17 cellular contexts compared by ENCODE assay signal in genomic region chr7:142689439-142690168, GRCh38. TPM values are rescaled to one million over a fixed set of nuclear protein-coding genes. Genes with fewer than 3 reads are reported as not detected.
DNase-seq lines count a peak whose midpoint lies in the region; ATAC-seq and TF ChIP-seq lines count a peak whose summit lies in the region.
"Had no signal": no experiment of that assay in that cellular context is flagged by ENCODE, and none has a peak within 500 bp of the region (broad histone marks: within the 10 kb centered on the region; RNA-seq: fewer than 3 reads in every experiment).

No MANE protein-coding gene starts in this region.

- intact Hi-C loops in aorta (cut with DNase I): no loop called here

- DNase-seq in activated CD4-positive, alpha-beta T cell treated with anti-CD3 and anti-CD28 coated beads, Interleukin-2, amount 10 ng/mL, durations not matched to agents 7 days and 5 days: no peak
- no peak for DNase-seq in activated CD4-positive, alpha-beta T cell treated with anti-CD3 and anti-CD28 coated beads for 48 hours
- peak; percentile 40 for DNase-seq in SW480 (ENCODE audit: low spot score)
- peak in 1 of 3 donors; percentile 11 for DNase-seq in immature natural killer cell
- DNase-seq in activated gamma-delta T cell treated with Interleukin-2 at 50 U/mL for 16 hours: no peak
- no peak for DNase-seq in aorta
- DNase-seq in globus pallidus (ENCODE audit: low spot score): no peak
- DNase-seq: activated B cell treated with CpG ODN at 0.5 μM for 24 hours; cortex of kidney; DND-41; left lung; NCI-H1092 treated with DMSO at 0.1 percent for 48 hours; stimulated activated CD4-positive, alpha-beta T cell treated with anti-CD3 and anti-CD28 coated beads, Interleukin-12 subunit alpha, Interleukin-12 subunit beta, amount 100 ng/mL, for 4 hours had no signal

- H3K36me3 ChIP-seq in aorta (ENCODE audit: control insufficient read depth in 1 of 2, insufficient read depth in 2 of 2, low read length in 1 of 2): no peaks in the 10 kb centered on the region
- H3K36me3 ChIP-seq: left lung had no signal

- H3K4me3 ChIP-seq in aorta (ENCODE audit: low read length in 2 of 2): no peak overlapping the region
- H3K4me3 ChIP-seq: left lung had no signal

- no peak for ATAC-seq in aorta (ENCODE audit: low FRiP score)
- ATAC-seq: left lung had no signal

- no peaks in the 10 kb centered on the region for H3K9me3 Mint-ChIP-seq in activated CD4-positive, alpha-beta T cell treated with anti-CD3 and anti-CD28 coated beads, Interleukin-2, amount 10 ng/mL, durations not matched to agents 7 days and 5 days
- no peaks in the 10 kb centered on the region for H3K9me3 Mint-ChIP-seq in immature natural killer cell
- H3K9me3 Mint-ChIP-seq: activated B cell treated with CpG ODN at 0.5 μM for 24 hours; activated T-helper 2 cell treated with anti-CD3 and anti-CD28 coated beads, Interferon-gamma antibody, Interleukin-2, Interleukin-4, amounts not matched to agents 10 μg/mL and 5 μg/mL and 100 μg/mL, durations not matched to agents 14 hours and 24 hours and 36 hours had no signal

- CTCF ChIA-PET in activated CD4-positive, alpha-beta T cell treated with anti-CD3 and anti-CD28 coated beads, Interleukin-2, amount 10 ng/mL, durations not matched to agents 7 days and 5 days (lab: Charles Lee): no interaction called here

- H3K27ac Mint-ChIP-seq in activated CD4-positive, alpha-beta T cell treated with anti-CD3 and anti-CD28 coated beads, Interleukin-2, amount 10 ng/mL, durations not matched to agents 7 days and 5 days: peak overlapping the region; percentile 41
- peak overlapping the region in 5 of 6 donors; percentile 4 to 71 (median 48) for H3K27ac Mint-ChIP-seq in immature natural killer cell
- H3K27ac Mint-ChIP-seq: activated B cell treated with CpG ODN at 0.5 μM for 24 hours had no signal

- no peaks in the 10 kb centered on the region for H3K4me1 ChIP-seq in aorta (ENCODE audit: control insufficient read depth in 1 of 2, insufficient read depth in 2 of 2, low read length in 2 of 2)
- H3K4me1 ChIP-seq: left lung had no signal

- POLR2A ChIA-PET in activated CD4-positive, alpha-beta T cell treated with anti-CD3 and anti-CD28 coated beads, Interleukin-2, amount 10 ng/mL, durations not matched to agents 7 days and 5 days (lab: Charles Lee): no interaction called here

- peak; percentile 35; the same call in 1 of the 2 replicates for TF ChIP-seq CTCF in LNCAP (IDR thresholded peaks at IDR 0.05)

- H3K36me3 Mint-ChIP-seq in activated CD4-positive, alpha-beta T cell treated with anti-CD3 and anti-CD28 coated beads, Interleukin-2, amount 10 ng/mL, durations not matched to agents 7 days and 5 days (ENCODE audit: low read depth): no peaks in the 10 kb centered on the region
- no peaks in the 10 kb centered on the region for H3K36me3 Mint-ChIP-seq in immature natural killer cell

- H3K4me1 Mint-ChIP-seq in activated CD4-positive, alpha-beta T cell treated with anti-CD3 and anti-CD28 coated beads, Interleukin-2, amount 10 ng/mL, durations not matched to agents 7 days and 5 days: peaks cover 32% of the 10 kb centered on the region
- peaks cover 31 to 46% of the 10 kb centered on the region in 2 donors for H3K4me1 Mint-ChIP-seq in immature natural killer cell

- H3K27me3 Mint-ChIP-seq in activated CD4-positive, alpha-beta T cell treated with anti-CD3 and anti-CD28 coated beads, Interleukin-2, amount 10 ng/mL, durations not matched to agents 7 days and 5 days: no peaks in the 10 kb centered on the region
- no peaks in the 10 kb centered on the region for H3K27me3 Mint-ChIP-seq in immature natural killer cell (ENCODE audit: low read depth in 3 of 3)
- H3K27me3 Mint-ChIP-seq: activated B cell treated with CpG ODN at 0.5 μM for 24 hours had no signal

- no peaks in the 10 kb centered on the region for H3K27me3 ChIP-seq in aorta (ENCODE audit: control insufficient read depth in 1 of 2, insufficient read depth in 2 of 2, low read length in 1 of 2)
- H3K27me3 ChIP-seq: left lung had no signal

- H3K9me3 ChIP-seq in aorta (ENCODE audit: control insufficient read depth, low read length): no peaks in the 10 kb centered on the region
- H3K9me3 ChIP-seq: left lung had no signal

- no peak overlapping the region for H3K27ac ChIP-seq in aorta (ENCODE audit: low read depth in 1 of 2, low read length in 2 of 2)
- H3K27ac ChIP-seq: left lung, RWPE1 had no signal

- WGBS in aorta, 2 donors: 72 to 74% methylated on average over 5 of the region's 5 CpGs

- H3K4me3 Mint-ChIP-seq in activated CD4-positive, alpha-beta T cell treated with anti-CD3 and anti-CD28 coated beads, Interleukin-2, amount 10 ng/mL, durations not matched to agents 7 days and 5 days: no peak overlapping the region
- H3K4me3 Mint-ChIP-seq in immature natural killer cell: no peak overlapping the region
- H3K4me3 Mint-ChIP-seq: activated B cell treated with CpG ODN at 0.5 μM for 24 hours had no signal

RNA-seq across cellular contexts. Expression of gene PRSS1, which starts 59.7 kb away (rescaled TPM):
- total RNA-seq in activated CD4-positive, alpha-beta T cell treated with anti-CD3 and anti-CD28 coated beads, Interleukin-2, amount 10 ng/mL, durations not matched to agents 7 days and 5 days: not detected
- polyA plus RNA-seq in immature natural killer cell (under 1 TPM in 1 of 3 donors, not detected in 2; 0.13 TPM), aorta (10 to 100 TPM in 1 of 2 donors, 1 to 10 TPM in 1; 8.7 to 19.9 TPM)
- total RNA-seq in aorta: 1 to 10 TPM; 5.6 to 6.3 TPM
- total RNA-seq: activated B cell treated with CpG ODN at 0.5 μM for 24 hours; activated T-helper 2 cell treated with anti-CD3 and anti-CD28 coated beads, Interferon-gamma antibody, Interleukin-2, Interleukin-4, amounts not matched to agents 10 μg/mL and 5 μg/mL and 100 μg/mL, durations not matched to agents 14 hours and 24 hours and 36 hours; urinary bladder had no signal

Comparison
In these comparisons a context has a peak if more than half of its experiments do, and no peak if none do; other contexts are left out.
1. RNA of gene PRSS1, which starts 59.7 kb away (total RNA-seq): 5.6 to 6.3 TPM in aorta; not detected in activated CD4-positive, alpha-beta T cell treated with anti-CD3 and anti-CD28 coated beads, Interleukin-2, amount 10 ng/mL, durations not matched to agents 7 days and 5 days; every median in the first group is over 4 times any median in the second.